In the genomic region with DNA sequence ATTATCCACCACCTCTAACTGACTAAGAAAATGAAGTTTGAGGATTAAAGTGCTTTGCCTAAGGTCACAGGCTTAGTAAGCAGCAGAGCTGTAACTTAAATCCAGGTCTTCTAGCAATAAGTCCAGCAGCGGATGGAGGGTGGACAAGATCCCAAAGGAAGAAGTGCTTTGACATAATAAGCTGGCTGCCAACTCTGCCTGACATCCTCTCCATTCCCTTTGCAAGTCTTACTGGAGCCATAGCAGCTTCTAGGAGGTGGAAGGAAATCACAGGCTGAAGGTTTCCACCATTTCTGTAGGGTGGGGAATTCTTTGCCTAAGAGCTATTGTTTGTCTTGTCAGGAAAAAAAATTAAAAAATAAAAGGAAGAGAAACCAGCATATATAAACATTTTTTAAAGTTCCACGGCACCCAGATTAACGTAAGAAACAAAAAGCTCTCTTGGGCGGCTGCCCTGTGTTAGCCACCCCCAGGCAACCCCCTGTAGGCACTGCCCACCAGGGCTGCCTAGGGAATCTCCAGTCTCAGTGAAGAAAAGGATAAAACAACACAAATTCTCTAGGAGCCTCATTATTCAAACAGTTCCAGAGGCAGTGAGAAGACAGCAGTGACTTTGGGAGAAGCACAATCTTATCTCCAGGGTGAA, we compare ENCODE assay signal across 26 cellular contexts.
"Had no signal": no experiment of that assay in that cellular context is flagged by ENCODE, and none has a peak within 500 bp of the region (broad histone marks: within the 10 kb centered on the region; RNA-seq: fewer than 3 reads in every experiment).

No MANE protein-coding gene starts in this region.

- DNase-seq: activated CD4-positive, alpha-beta T cell treated with anti-CD3 and anti-CD28 coated beads for 1 hour; activated CD4-positive, alpha-beta T cell treated with anti-CD3 and anti-CD28 coated beads, Interleukin-2, amount 50 U/mL, for 4 hours; activated CD8-positive, alpha-beta memory T cell treated with anti-CD3 and anti-CD28 coated beads for 24 hours; activated CD8-positive, alpha-beta memory T cell treated with anti-CD3 and anti-CD28 coated beads, Interleukin-2, amount 50 U/mL, for 4 hours; activated T-cell treated with anti-CD3 and anti-CD28 coated beads, Interleukin-2, amount 50 U/mL, for 24 hours; adrenal gland; effector CD8-positive, alpha-beta T cell; hippocampal formation; islet precursor cell; left cardiac atrium; mucosa of descending colon; ovary; stimulated activated CD4-positive, alpha-beta T cell treated with anti-CD3 and anti-CD28 coated beads, Interleukin-4, amount 100 ng/mL, for 24 hours; substantia nigra; T-helper 1 cell; thyroid gland had no signal

- H3K36me3 Mint-ChIP-seq: activated naive CD8-positive, alpha-beta T cell had no signal

- H3K4me1 ChIP-seq: adrenal gland, prostate gland, thyroid gland had no signal

- FAIRE-seq: bronchial epithelial cell, endothelial cell of umbilical vein, TTC549 had no signal

- H3K4me3 Mint-ChIP-seq: activated naive CD8-positive, alpha-beta T cell; activated T-cell treated with anti-CD3 and anti-CD28 coated beads, Interleukin-2, amount 50 U/mL, for 24 hours; activated T-helper 17 cell treated with anti-CD3 and anti-CD28 coated beads, Interleukin-2, amount 50 U/mL, for 72 hours; memory B cell; stimulated activated naive CD8-positive, alpha-beta T cell treated with anti-CD3 and anti-CD28 coated beads, Interleukin-15, Interleukin-2, amounts not matched to agents 100 ng/mL and 50 ng/mL, for 24 hours had no signal

- H3K27ac Mint-ChIP-seq: activated naive CD8-positive, alpha-beta T cell; activated T-cell treated with anti-CD3 and anti-CD28 coated beads, Interleukin-2, amount 50 U/mL, for 24 hours; activated T-helper 17 cell treated with anti-CD3 and anti-CD28 coated beads, Interleukin-2, amount 50 U/mL, for 72 hours; memory B cell; stimulated activated naive CD8-positive, alpha-beta T cell treated with anti-CD3 and anti-CD28 coated beads, Interleukin-15, Interleukin-2, amounts not matched to agents 100 ng/mL and 50 ng/mL, for 24 hours had no signal

- H3K4me3 ChIP-seq: adrenal gland, mucosa of descending colon, ovary, prostate gland, right atrium auricular region, thyroid gland had no signal

- H3K4me1 Mint-ChIP-seq: activated T-helper 17 cell treated with anti-CD3 and anti-CD28 coated beads, Interleukin-2, amount 50 U/mL, for 72 hours; memory B cell had no signal

- H3K27me3 ChIP-seq: adrenal gland, neutrophil, ovary, right atrium auricular region, thyroid gland had no signal

- H3K9me3 ChIP-seq: adrenal gland, neutrophil, ovary, prostate gland, thyroid gland had no signal

- H3K27ac ChIP-seq: adrenal gland, neutrophil, ovary, prostate gland, right atrium auricular region, thyroid gland had no signal

- H3K36me3 ChIP-seq: adrenal gland, neutrophil, ovary, prostate gland, right atrium auricular region, thyroid gland had no signal
